In genomic region chr5:378976-379742, GRCh38 we compare ENCODE assay signal across 9 cellular contexts. TPM values are rescaled to one million over a fixed set of nuclear protein-coding genes. Genes with fewer than 3 reads are reported as not detected.
A peak's percentile ranks its signal among the peaks of the same experiment; 100 is the strongest.
DNase-seq lines count a peak whose midpoint lies in the region.
"Had no signal": no experiment of that assay in that cellular context is flagged by ENCODE, and none has a peak within 500 bp of the region (broad histone marks: within the 10 kb centered on the region; RNA-seq: fewer than 3 reads in every experiment).

No MANE protein-coding gene starts in this region.

- no peak overlapping the region for H3K4me2 ChIP-seq in neuronal stem cell (ENCODE audit: insufficient read depth, low read length, poor library complexity, severe bottlenecking)

- H4K91ac ChIP-seq in neuronal stem cell (ENCODE audit: low read depth, low read length, poor library complexity): no peak overlapping the region

- H2BK12ac ChIP-seq in neuronal stem cell (ENCODE audit: low read length): no peak overlapping the region

- H3K9me3 Mint-ChIP-seq in activated naive CD8-positive, alpha-beta T cell (ENCODE audit: low read depth): peaks cover 10% of the 10 kb centered on the region

- no peak overlapping the region for H3K23ac ChIP-seq in neuronal stem cell (ENCODE audit: low read depth, low read length, poor library complexity)

- H3K27ac ChIP-seq in neuronal stem cell (replicated peaks; ENCODE audit: low read length): no peak overlapping the region

- H3K27me3 Mint-ChIP-seq in activated naive CD8-positive, alpha-beta T cell: no peaks in the 10 kb centered on the region

- no peak overlapping the region for H3K14ac ChIP-seq in neuronal stem cell (ENCODE audit: low read length)

- no peak overlapping the region for H3K4ac ChIP-seq in neuronal stem cell (ENCODE audit: low read length)

- H3K4me3 Mint-ChIP-seq in activated naive CD8-positive, alpha-beta T cell: peak overlapping the region; percentile 78
- H3K4me3 Mint-ChIP-seq: mesothelial cell of epicardium had no signal

- no peak overlapping the region for H2BK15ac ChIP-seq in neuronal stem cell (ENCODE audit: low read length)

- peaks cover 80% of the 10 kb centered on the region for H3K4me1 Mint-ChIP-seq in activated naive CD8-positive, alpha-beta T cell (ENCODE audit: low read depth)

- peaks cover 0 to 7% of the 10 kb centered on the region in 2 donors for H3K9me3 ChIP-seq in neuronal stem cell (replicated peaks in 1 of 2; ENCODE audit: control insufficient read depth in 2 of 2, insufficient read depth in 1 of 2, low read depth in 1 of 2, low read length in 2 of 2)

- peak overlapping the region; percentile 27 for H2AFZ ChIP-seq in neuronal stem cell (ENCODE audit: low read length)

- H3K36me3 ChIP-seq in neuronal stem cell (replicated peaks in 1 of 2; ENCODE audit: control insufficient read depth in 2 of 2, insufficient read depth in 2 of 2, low read length in 2 of 2): no peaks in the 10 kb centered on the region

- H3K18ac ChIP-seq in neuronal stem cell (ENCODE audit: low read length): no peak overlapping the region

- peaks cover 0 to 7% of the 10 kb centered on the region in 2 donors for H3K4me1 ChIP-seq in neuronal stem cell (ENCODE audit: control insufficient read depth in 2 of 2, insufficient read depth in 1 of 2, low read depth in 1 of 2, low read length in 2 of 2)

- DNase-seq in Daoy (ENCODE audit: low read depth) (peak; percentile 51), LHCN-M2 (ENCODE audit: low read depth) (peak; percentile 79), neuronal stem cell (ENCODE audit: low spot score) (no peak), medulla oblongata (ENCODE audit: extremely low spot score) (no peak), AG20443 (ENCODE audit: low spot score) (no peak), foreskin melanocyte (no peak)
- no peak for DNase-seq in stimulated activated CD4-positive, alpha-beta T cell treated with anti-CD3 and anti-CD28 coated beads, Interleukin-4, amount 100 ng/mL, for 4 hours

- H3K36me3 Mint-ChIP-seq in activated naive CD8-positive, alpha-beta T cell: peaks cover 15% of the 10 kb centered on the region

- no peaks in the 10 kb centered on the region for H3K79me1 ChIP-seq in neuronal stem cell (ENCODE audit: low read depth, low read length)

- no peak overlapping the region for H4K8ac ChIP-seq in neuronal stem cell (ENCODE audit: low read depth, low read length)

- no peak overlapping the region for H3K9ac ChIP-seq in neuronal stem cell (ENCODE audit: low read depth, low read length, poor library complexity)

- H2BK120ac ChIP-seq in neuronal stem cell (ENCODE audit: low read depth, low read length): no peak overlapping the region

- no peak overlapping the region for H2AK5ac ChIP-seq in neuronal stem cell (ENCODE audit: low read depth, low read length)

- no CpG with 5 or more reads among the region's 16 CpGs for WGBS in neuronal stem cell (ENCODE audit: extremely low coverage in 2 of 2, insufficient read length in 2 of 2, insufficient replicate concordance in 1 of 2), 2 donors

- peak overlapping the region; percentile 99 for H3K27ac Mint-ChIP-seq in activated naive CD8-positive, alpha-beta T cell
- H3K27ac Mint-ChIP-seq: mesothelial cell of epicardium had no signal

- no peak overlapping the region for H2BK5ac ChIP-seq in neuronal stem cell (ENCODE audit: low read length)

- peaks cover 0 to 20% (median 9%) of the 10 kb centered on the region in 3 experiments for H3K27me3 ChIP-seq in neuronal stem cell (ENCODE audit: control insufficient read depth in 3 of 3, insufficient read depth in 3 of 3, low read depth in 1 of 3, low read length in 3 of 3)

- peak overlapping the region in 1 of 2 donors; percentile 59 for H3K4me3 ChIP-seq in neuronal stem cell (ENCODE audit: low read length in 2 of 2)

RNA-seq across cellular contexts. Expression of gene AHRR, which starts 57.6 kb away (rescaled TPM):
- total RNA-seq in Daoy (2014; rRNA removed; shearing (Covaris generic)): 15.3 and 26.0 TPM in 2 replicates
- 43.2 and 52.0 TPM in 2 replicates for total RNA-seq in LHCN-M2 (2014; rRNA removed)
- polyA plus RNA-seq in LHCN-M2 (2012): 25.8 TPM
- 0.26 TPM for polyA plus RNA-seq in neuronal stem cell (2013, experiment 1 of 2)
- 0.28 TPM for polyA plus RNA-seq in neuronal stem cell (2013, experiment 2 of 2)

Comparison
In these comparisons a context has a peak if more than half of its experiments do, and no peak if none do; other contexts are left out.
1. DNase-seq: peak in Daoy (single experiment) and LHCN-M2 (single experiment); none in neuronal stem cell (single experiment), medulla oblongata (single experiment), AG20443 (single experiment), foreskin melanocyte (single experiment) and stimulated activated CD4-positive, alpha-beta T cell treated with anti-CD3 and anti-CD28 coated beads, Interleukin-4, amount 100 ng/mL, for 4 hours (0 of 2).